14 cellular contexts compared by ENCODE assay signal in the genomic region with DNA sequence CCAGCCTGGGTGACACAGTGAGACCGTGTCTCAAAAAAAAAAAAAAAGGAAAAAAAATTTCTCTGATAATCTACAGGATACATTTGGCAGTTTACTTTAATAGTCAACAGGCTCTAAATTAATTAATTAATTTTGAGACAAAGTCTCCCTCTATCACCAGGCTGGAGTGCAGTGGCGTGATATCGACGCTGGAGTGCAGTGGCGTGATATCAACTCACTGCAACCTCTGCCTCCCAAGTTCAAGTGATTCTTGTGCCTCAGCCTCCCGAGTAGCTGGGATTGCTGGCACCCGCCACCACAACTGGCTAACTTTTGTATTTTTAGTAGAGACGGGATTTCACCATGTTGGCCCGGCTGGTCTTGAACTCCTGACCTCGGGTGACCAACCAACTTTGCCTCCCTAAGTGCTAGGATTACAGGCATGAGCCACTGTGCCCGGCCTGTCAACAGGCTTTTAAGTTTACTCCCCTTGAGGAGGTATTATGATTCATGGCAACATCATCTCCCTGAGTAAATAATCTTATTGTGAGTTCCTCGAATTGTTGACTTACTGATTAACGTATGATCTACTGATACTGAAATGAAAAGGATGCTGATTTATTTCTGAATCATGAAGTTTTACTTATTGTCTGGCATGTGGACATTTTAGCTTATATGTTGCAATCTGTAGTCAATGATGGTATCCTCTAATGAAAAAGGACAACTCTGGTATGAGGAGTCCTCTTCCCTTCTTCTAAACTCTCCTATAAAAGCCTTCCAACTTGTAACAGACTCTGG. TPM values are rescaled to one million over a fixed set of nuclear protein-coding genes. Genes with fewer than 3 reads are reported as not detected.
DNase-seq lines count a peak whose midpoint lies in the region; ATAC-seq, FAIRE-seq and TF ChIP-seq lines count a peak whose summit lies in the region.
"Had no signal": no experiment of that assay in that cellular context is flagged by ENCODE, and none has a peak within 500 bp of the region (broad histone marks: within the 10 kb centered on the region; RNA-seq: fewer than 3 reads in every experiment).

No MANE protein-coding gene starts in this region.

- H3K27ac Mint-ChIP-seq in Caco-2 (ENCODE audit: unreplicated experiment) = peak overlapping the region; percentile 59
- peak overlapping the region in 7 of 10 donors; percentile 16 to 93 (median 81) for H3K27ac Mint-ChIP-seq in naive thymus-derived CD8-positive, alpha-beta T cell
- no peak overlapping the region for H3K27ac Mint-ChIP-seq in activated CD8-positive, alpha-beta T cell treated with anti-CD3 and anti-CD28 coated beads, Interleukin-2, amount 10 ng/mL, durations not matched to agents 7 days and 5 days

- H3K36me3 Mint-ChIP-seq in Caco-2 (ENCODE audit: insufficient read depth, unreplicated experiment) = no peaks in the 10 kb centered on the region
- peaks cover 0 to 16% (median 0%) of the 10 kb centered on the region in 3 donors for H3K36me3 Mint-ChIP-seq in naive thymus-derived CD8-positive, alpha-beta T cell
- no peaks in the 10 kb centered on the region for H3K36me3 Mint-ChIP-seq in activated CD8-positive, alpha-beta T cell treated with anti-CD3 and anti-CD28 coated beads, Interleukin-2, amount 10 ng/mL, durations not matched to agents 7 days and 5 days (ENCODE audit: low read depth)

- POLR2A ChIA-PET in Caco-2 (lab: Charles Lee) = interaction anchor here (0.6 kb wide), 1 partner anchor 282 kb away, joined by 4 read pairs; no protein-coding TSS in a partner anchor
- POLR2A ChIA-PET in naive thymus-derived CD8-positive, alpha-beta T cell (lab: Charles Lee) = interaction anchor here (0.6 to 2.7 kb wide), 4 partner anchors 8 to 17 kb away, joined by 3 to 15 read pairs (median 7); no protein-coding TSS in a partner anchor
- POLR2A ChIA-PET in activated CD8-positive, alpha-beta T cell treated with anti-CD3 and anti-CD28 coated beads, Interleukin-2, amount 10 ng/mL, durations not matched to agents 7 days and 5 days (lab: Charles Lee) = no interaction called here

- 58% methylated on average over 13 of the region's 13 CpGs for WGBS in mammary epithelial cell (ENCODE audit: low coverage, missing lambda C conversion rate)

- H3K4me3 ChIP-seq in Caco-2 (ENCODE audit: low read depth, low read length) (no peak overlapping the region), mammary epithelial cell (replicated peaks in 1 of 3; ENCODE audit: insufficient read depth in 1 of 3, low read depth in 2 of 3, low read length in 3 of 3) (no peak overlapping the region)
- H3K4me3 ChIP-seq: heart left ventricle, skin epidermis had no signal

- H3K9ac ChIP-seq in mammary epithelial cell (ENCODE audit: insufficient read depth, low read length) = no peak overlapping the region

- H3K9me3 Mint-ChIP-seq in Caco-2 (ENCODE audit: unreplicated experiment) = no peaks in the 10 kb centered on the region
- no peaks in the 10 kb centered on the region for H3K9me3 Mint-ChIP-seq in naive thymus-derived CD8-positive, alpha-beta T cell
- peaks cover 4% of the 10 kb centered on the region for H3K9me3 Mint-ChIP-seq in activated CD8-positive, alpha-beta T cell treated with anti-CD3 and anti-CD28 coated beads, Interleukin-2, amount 10 ng/mL, durations not matched to agents 7 days and 5 days (ENCODE audit: insufficient read depth)

- H3K4me2 ChIP-seq in mammary epithelial cell (ENCODE audit: insufficient read depth, low read depth, low read length) = no peak overlapping the region

- FAIRE-seq in HTR-8/SVneo (lab: Jason Lieb, UNC) = no peak
- FAIRE-seq: H1, TTC549 had no signal

- CTCF ChIA-PET in Caco-2 (lab: Charles Lee) = no interaction called here
- CTCF ChIA-PET in mammary epithelial cell (lab: Charles Lee; ENCODE audit: low non-redundant PET) = no interaction called here
- CTCF ChIA-PET in activated CD8-positive, alpha-beta T cell treated with anti-CD3 and anti-CD28 coated beads, Interleukin-2, amount 10 ng/mL, durations not matched to agents 7 days and 5 days (lab: Charles Lee) = interaction anchor here (0.6 kb wide), 1 partner anchor 62 kb away, joined by 3 read pairs; no protein-coding TSS in a partner anchor

- H3K27me3 ChIP-seq in Caco-2 (replicated peaks; ENCODE audit: control insufficient read depth, insufficient read depth, low read length) = no peaks in the 10 kb centered on the region
- H3K27me3 ChIP-seq in mammary epithelial cell (ENCODE audit: insufficient read depth, low read length) = no peaks in the 10 kb centered on the region
- H3K27me3 ChIP-seq: heart left ventricle had no signal

- peak overlapping the region; percentile 81 for H3K27ac ChIP-seq in mammary epithelial cell (ENCODE audit: insufficient read depth, low read depth, low read length)
- H3K27ac ChIP-seq: heart left ventricle, skin epidermis had no signal

- no peak for ATAC-seq in naive thymus-derived CD8-positive, alpha-beta T cell
- ATAC-seq in activated CD8-positive, alpha-beta T cell treated with anti-CD3 and anti-CD28 coated beads, Interleukin-2, amount 10 ng/mL, durations not matched to agents 7 days and 5 days = no peak
- ATAC-seq: heart left ventricle had no signal

- TF ChIP-seq CTCF in Caco-2 (IDR thresholded peaks at IDR 0.05; ENCODE audit: insufficient read depth in 1 of 2, low read depth in 1 of 2, low read length in 1 of 2, severe bottlenecking in 1 of 2, unreplicated experiment in 1 of 2) (no peak), mammary epithelial cell (conservative IDR thresholded peaks at IDR 0.05 in 1 of 2, IDR thresholded peaks at IDR 0.05 in 1 of 2; ENCODE audit: extremely low read depth in 1 of 2, insufficient read depth in 1 of 2, low read depth in 1 of 2, low read length in 2 of 2) (no peak), GM10266 (IDR thresholded peaks at IDR 0.05; ENCODE audit: control insufficient read depth, insufficient read depth, low read depth, missing control alignments) (no peak)

- DNase-seq in Caco-2 = peak in 1 of 2 experiments; percentile 15
- DNase-seq in HTR-8/SVneo (ENCODE audit: insufficient read length, low spot score) = peak; percentile 27
- peak; percentile 96 for DNase-seq in mammary epithelial cell
- DNase-seq in naive thymus-derived CD8-positive, alpha-beta T cell = no peak
- DNase-seq in activated CD8-positive, alpha-beta T cell treated with anti-CD3 and anti-CD28 coated beads, Interleukin-2, amount 10 ng/mL, durations not matched to agents 7 days and 5 days = no peak
- no peak for DNase-seq in DMS114 treated with DMSO at 0.1 percent for 48 hours (lab: John Stamatoyannopoulos, UW; ENCODE audit: unreplicated experiment)
- DNase-seq in GM10266 (ENCODE audit: extremely low spot score) = no peak
- no peak for DNase-seq in head of caudate nucleus
- DNase-seq: cerebellar nuclear complex, heart left ventricle, mesenchymal stem cell had no signal

- H2AFZ ChIP-seq in mammary epithelial cell (ENCODE audit: low read depth, low read length) = peak overlapping the region; percentile 70

- BruUV-seq in Caco-2 (replicated peaks; lab: Mats Ljungman, UMichigan) (no TSS peak), mammary epithelial cell (replicated peaks; lab: Mats Ljungman, UMichigan) (no TSS peak)

- in situ Hi-C loops in mammary epithelial cell (cut with MboI; ENCODE audit: low sequenced_read_pairs in 2 of 2) = no loop called here

- dilution Hi-C loops in mammary epithelial cell (cut with HindIII; ENCODE audit: low sequenced_read_pairs) = no loop called here

- intact Hi-C loops in Caco-2 (cut with micrococcal nuclease; ENCODE audit: unreplicated experiment) (no loop called here), mammary epithelial cell (cut with micrococcal nuclease) (loop anchor here (1.0 to 2.0 kb wide), 2 partner anchors 22 to 60 kb away; partner anchors contain the start of gene MTRF1), head of caudate nucleus (cut with DNase I) (no loop called here)

- H3K4me1 ChIP-seq in Caco-2 (no peaks in the 10 kb centered on the region), mammary epithelial cell (ENCODE audit: insufficient read depth, low read length) (peaks cover 12% of the 10 kb centered on the region)
- H3K4me1 ChIP-seq: heart left ventricle had no signal

- H4K20me1 ChIP-seq in mammary epithelial cell (ENCODE audit: insufficient read depth, low read length) = no peaks in the 10 kb centered on the region

- H3K36me3 ChIP-seq in Caco-2 (ENCODE audit: control insufficient read depth, insufficient read depth, low read length) (no peaks in the 10 kb centered on the region), mammary epithelial cell (ENCODE audit: insufficient read depth, low read length) (no peaks in the 10 kb centered on the region)
- H3K36me3 ChIP-seq: heart left ventricle had no signal

- H3K9me3 ChIP-seq in Caco-2 (no peaks in the 10 kb centered on the region), mammary epithelial cell (replicated peaks; ENCODE audit: insufficient read depth, low read length) (no peaks in the 10 kb centered on the region)
- H3K9me3 ChIP-seq: heart left ventricle had no signal

- H3K4me3 Mint-ChIP-seq in Caco-2 (ENCODE audit: unreplicated experiment) = no peak overlapping the region
- H3K4me3 Mint-ChIP-seq in naive thymus-derived CD8-positive, alpha-beta T cell = peak overlapping the region in 2 of 10 donors; percentile 69 to 73
- no peak overlapping the region for H3K4me3 Mint-ChIP-seq in activated CD8-positive, alpha-beta T cell treated with anti-CD3 and anti-CD28 coated beads, Interleukin-2, amount 10 ng/mL, durations not matched to agents 7 days and 5 days

- no peaks in the 10 kb centered on the region for H3K79me2 ChIP-seq in mammary epithelial cell (ENCODE audit: insufficient read depth, low read length)

- H3K4me1 Mint-ChIP-seq in Caco-2 (ENCODE audit: low read depth, unreplicated experiment) = peaks cover 7% of the 10 kb centered on the region
- H3K4me1 Mint-ChIP-seq in naive thymus-derived CD8-positive, alpha-beta T cell = peaks cover 15 to 72% (median 44%) of the 10 kb centered on the region in 4 donors
- peaks cover 15% of the 10 kb centered on the region for H3K4me1 Mint-ChIP-seq in activated CD8-positive, alpha-beta T cell treated with anti-CD3 and anti-CD28 coated beads, Interleukin-2, amount 10 ng/mL, durations not matched to agents 7 days and 5 days (ENCODE audit: low read depth)

- H3K27me3 Mint-ChIP-seq in Caco-2 (ENCODE audit: insufficient read depth, unreplicated experiment) = no peaks in the 10 kb centered on the region
- no peaks in the 10 kb centered on the region for H3K27me3 Mint-ChIP-seq in naive thymus-derived CD8-positive, alpha-beta T cell
- H3K27me3 Mint-ChIP-seq in activated CD8-positive, alpha-beta T cell treated with anti-CD3 and anti-CD28 coated beads, Interleukin-2, amount 10 ng/mL, durations not matched to agents 7 days and 5 days (ENCODE audit: low read depth) = no peaks in the 10 kb centered on the region

RNA-seq across cellular contexts. Expression of gene MTRF1, which starts 21.3 kb away (rescaled TPM):
- total RNA-seq in Caco-2 (2022) (21.2 and 24.7 TPM in 2 replicates), mammary epithelial cell (10 to 100 TPM in 1 of 2 donors, 1 to 10 TPM in 1; 8.7 to 12.7 TPM)
- 8.6 TPM for polyA plus RNA-seq in mammary epithelial cell
- polyA minus RNA-seq in mammary epithelial cell = 5.9 TPM
- total RNA-seq in naive thymus-derived CD8-positive, alpha-beta T cell = 10 to 100 TPM; 44.2 to 45.9 TPM
- 10 to 100 TPM; 13.8 to 24.3 (median 19.7) TPM for polyA plus RNA-seq in naive thymus-derived CD8-positive, alpha-beta T cell
- total RNA-seq in activated CD8-positive, alpha-beta T cell treated with anti-CD3 and anti-CD28 coated beads, Interleukin-2, amount 10 ng/mL, durations not matched to agents 7 days and 5 days = 10 to 100 TPM; 18.2 to 22.0 TPM

RNA-seq across cellular contexts. Expression of gene NAA16, which starts 26.4 kb away (rescaled TPM):
- 32.4 and 37.3 TPM in 2 replicates for total RNA-seq in Caco-2 (2022)
- total RNA-seq in mammary epithelial cell = 10 to 100 TPM in 1 of 2 donors, 1 to 10 TPM in 1; 8.7 to 17.8 TPM
- polyA plus RNA-seq in mammary epithelial cell = 6.6 TPM
- polyA minus RNA-seq in mammary epithelial cell = 2.5 TPM
- 10 to 100 TPM; 85.1 to 95.5 TPM for total RNA-seq in naive thymus-derived CD8-positive, alpha-beta T cell
- polyA plus RNA-seq in naive thymus-derived CD8-positive, alpha-beta T cell = 10 to 100 TPM; 22.6 to 43.3 (median 26.5) TPM
- total RNA-seq in activated CD8-positive, alpha-beta T cell treated with anti-CD3 and anti-CD28 coated beads, Interleukin-2, amount 10 ng/mL, durations not matched to agents 7 days and 5 days = 10 to 100 TPM; 36.7 to 38.7 TPM

Comparison
In these comparisons a context has a peak if more than half of its experiments do, and no peak if none do; other contexts are left out.
1. DNase-seq: peak in HTR-8/SVneo (single experiment) and mammary epithelial cell (single experiment); none in naive thymus-derived CD8-positive, alpha-beta T cell (0 of 10), activated CD8-positive, alpha-beta T cell treated with anti-CD3 and anti-CD28 coated beads, Interleukin-2, amount 10 ng/mL, durations not matched to agents 7 days and 5 days (single experiment), DMS114 treated with DMSO at 0.1 percent for 48 hours (single experiment), GM10266 (single experiment) and head of caudate nucleus (0 of 42).